ENCODE assay signal across 28 cellular contexts in the genomic region with DNA sequence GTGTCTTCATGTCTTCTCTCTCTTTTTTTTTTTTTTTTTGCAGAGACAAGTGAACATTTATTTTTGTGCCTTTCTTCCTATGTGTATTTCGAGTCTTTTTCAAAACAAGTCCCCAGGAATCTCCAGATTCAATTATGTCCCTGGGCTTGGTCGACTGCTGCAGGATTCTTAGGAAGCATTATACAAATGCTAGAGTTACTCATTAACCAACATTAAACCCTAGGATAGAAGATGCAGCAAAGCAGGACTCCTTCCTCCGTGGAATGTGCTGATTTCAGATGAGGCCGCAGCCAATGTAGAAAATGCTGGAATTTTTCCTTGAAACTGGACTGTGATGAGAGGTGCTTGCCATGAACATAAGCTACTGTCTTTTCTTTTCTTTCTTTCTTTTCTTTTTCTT. TPM values are rescaled to one million over a fixed set of nuclear protein-coding genes. Genes with fewer than 3 reads are reported as not detected.
DNase-seq lines count a peak whose midpoint lies in the region; FAIRE-seq and TF ChIP-seq lines count a peak whose summit lies in the region.
"Had no signal": no experiment of that assay in that cellular context is flagged by ENCODE, and none has a peak within 500 bp of the region (broad histone marks: within the 10 kb centered on the region; RNA-seq: fewer than 3 reads in every experiment).

No MANE protein-coding gene starts in this region.

- H3K36me3 ChIP-seq in mesenchymal stem cell (ENCODE audit: control insufficient read depth in 1 of 2, insufficient read depth in 2 of 2, low read depth in 1 of 2, low read length in 2 of 2) = no peaks in the 10 kb centered on the region
- H3K36me3 ChIP-seq: BE2C, HAP-1, MG63, SJCRH30 had no signal

- H3K9ac ChIP-seq in mesenchymal stem cell (ENCODE audit: low read length) = no peak overlapping the region

- H4K91ac ChIP-seq in mesenchymal stem cell (ENCODE audit: low read length) = no peak overlapping the region

- H3K79me1 ChIP-seq in mesenchymal stem cell (replicated peaks; ENCODE audit: low read length, poor library complexity, severe bottlenecking) = peaks cover 5% of the 10 kb centered on the region

- H2AFZ ChIP-seq in mesenchymal stem cell (ENCODE audit: low read depth, low read length) = no peak overlapping the region

- no peaks in the 10 kb centered on the region for H3K9me3 Mint-ChIP-seq in glutamatergic neuron (ENCODE audit: unreplicated experiment)
- H3K9me3 Mint-ChIP-seq: HFFc6 had no signal

- no peak overlapping the region for H2BK15ac ChIP-seq in mesenchymal stem cell (ENCODE audit: low read depth, poor library complexity, severe bottlenecking)

- H3K4me1 ChIP-seq in mesenchymal stem cell (ENCODE audit: control insufficient read depth, insufficient read depth, low read depth, low read length) = peaks cover 2% of the 10 kb centered on the region
- H3K4me1 ChIP-seq: BE2C, SJCRH30 had no signal

- peaks cover 1% of the 10 kb centered on the region for H3K4me1 Mint-ChIP-seq in glutamatergic neuron (ENCODE audit: low read depth, unreplicated experiment)

- peak overlapping the region; percentile 34 for H3K4me3 Mint-ChIP-seq in glutamatergic neuron (ENCODE audit: unreplicated experiment)
- H3K4me3 Mint-ChIP-seq: HFFc6 had no signal

- no peaks in the 10 kb centered on the region for H3K36me3 Mint-ChIP-seq in glutamatergic neuron (ENCODE audit: unreplicated experiment)

- peak overlapping the region; percentile 53 for H3K27ac ChIP-seq in mesenchymal stem cell (ENCODE audit: low read length, poor library complexity, severe bottlenecking)
- H3K27ac ChIP-seq: SJCRH30 had no signal

- 86% methylated on average over 2 of the region's 4 CpGs for WGBS in mesenchymal stem cell

- H2BK5ac ChIP-seq in mesenchymal stem cell (ENCODE audit: low read depth, low read length, poor library complexity, severe bottlenecking) = no peak overlapping the region

- H2AK5ac ChIP-seq in mesenchymal stem cell (ENCODE audit: low read length, severe bottlenecking) = no peak overlapping the region

- H3K4ac ChIP-seq in mesenchymal stem cell (ENCODE audit: low read depth in 1 of 2, low read length in 2 of 2) = no peak overlapping the region

- no peak overlapping the region for H3K27ac Mint-ChIP-seq in glutamatergic neuron (ENCODE audit: unreplicated experiment)
- H3K27ac Mint-ChIP-seq: HFFc6 had no signal

- H3K4me3 ChIP-seq in mesenchymal stem cell (ENCODE audit: insufficient read depth in 1 of 2, low read depth in 1 of 2, low read length in 2 of 2) = no peak overlapping the region
- H3K4me3 ChIP-seq: GM12878, HAP-1, MG63, SJCRH30 had no signal

- no peaks in the 10 kb centered on the region for H3K27me3 ChIP-seq in mesenchymal stem cell (ENCODE audit: control insufficient read depth in 1 of 2, insufficient read depth in 1 of 2, low read length in 2 of 2)
- H3K27me3 ChIP-seq: BE2C, MG63, SJCRH30 had no signal

- no peaks in the 10 kb centered on the region for H3K27me3 Mint-ChIP-seq in glutamatergic neuron (ENCODE audit: unreplicated experiment)

- no peak for DNase-seq in RCC 7860 (ENCODE audit: low spot score)
- DNase-seq in glutamatergic neuron = no peak
- DNase-seq in mesenchymal stem cell = no peak
- DNase-seq in NCI-H2227 (lab: John Stamatoyannopoulos, UW; ENCODE audit: unreplicated experiment) = no peak
- DNase-seq in middle frontal gyrus (ENCODE audit: extremely low spot score, low spot score) = no peak
- DNase-seq in COR-L47 (lab: John Stamatoyannopoulos, UW) = no peak
- DNase-seq in NOMO-1 (lab: John Stamatoyannopoulos, UW; ENCODE audit: unreplicated experiment in 2 of 2) = no peak
- DNase-seq: BE2C, DMS79, EL, GDM1, GOT3, HFFc6, IMR-90, KG1, MG63, NCI-H1105 treated with DMSO at 0.1 percent for 48 hours, NCI-H146, NCI-H1930, NCI-H2107, NCI-H446, NCI-H524 treated with DMSO at 0.1 percent for 48 hours, NCI-H774, PC-3, SJCRH30 had no signal

- no peak overlapping the region for H3K18ac ChIP-seq in mesenchymal stem cell (ENCODE audit: low read depth in 1 of 2, low read length in 2 of 2)

- no peak overlapping the region for H3K4me2 ChIP-seq in mesenchymal stem cell (ENCODE audit: low read length, poor library complexity, severe bottlenecking)

- no peak for TF ChIP-seq CTCF in glutamatergic neuron (IDR thresholded peaks at IDR 0.05; ENCODE audit: partially characterized antibody, unreplicated experiment)

- H3K14ac ChIP-seq in mesenchymal stem cell (ENCODE audit: low read length in 2 of 2) = no peak overlapping the region

- H4K8ac ChIP-seq in mesenchymal stem cell (ENCODE audit: low read length) = no peak overlapping the region

- H2BK120ac ChIP-seq in mesenchymal stem cell (ENCODE audit: low read depth, low read length) = no peak overlapping the region

- H3K23ac ChIP-seq in mesenchymal stem cell (ENCODE audit: low read length in 2 of 2) = no peak overlapping the region

- peak; percentile 17 for FAIRE-seq in RCC 7860 (lab: Jason Lieb, UNC)
- FAIRE-seq: GM12878, HTR-8/SVneo had no signal

- H2BK12ac ChIP-seq in mesenchymal stem cell (ENCODE audit: low read length in 2 of 2) = no peak overlapping the region

- H3K9me3 ChIP-seq in mesenchymal stem cell (ENCODE audit: control insufficient read depth, low read length) = no peaks in the 10 kb centered on the region
- H3K9me3 ChIP-seq: BE2C, HAP-1, MG63, SJCRH30 had no signal

RNA-seq across cellular contexts. Expression of a gene that starts 3.4 kb away (rescaled TPM):
- total RNA-seq in glutamatergic neuron (ENCODE audit: unreplicated experiment) = 19.4 TPM
- polyA plus RNA-seq in mesenchymal stem cell (2013, experiment 1 of 2) = 2.8 TPM
- 3.2 TPM for polyA plus RNA-seq in mesenchymal stem cell (2013, experiment 2 of 2)
